ENCODE assay signal across 8 cellular contexts in the genomic region with DNA sequence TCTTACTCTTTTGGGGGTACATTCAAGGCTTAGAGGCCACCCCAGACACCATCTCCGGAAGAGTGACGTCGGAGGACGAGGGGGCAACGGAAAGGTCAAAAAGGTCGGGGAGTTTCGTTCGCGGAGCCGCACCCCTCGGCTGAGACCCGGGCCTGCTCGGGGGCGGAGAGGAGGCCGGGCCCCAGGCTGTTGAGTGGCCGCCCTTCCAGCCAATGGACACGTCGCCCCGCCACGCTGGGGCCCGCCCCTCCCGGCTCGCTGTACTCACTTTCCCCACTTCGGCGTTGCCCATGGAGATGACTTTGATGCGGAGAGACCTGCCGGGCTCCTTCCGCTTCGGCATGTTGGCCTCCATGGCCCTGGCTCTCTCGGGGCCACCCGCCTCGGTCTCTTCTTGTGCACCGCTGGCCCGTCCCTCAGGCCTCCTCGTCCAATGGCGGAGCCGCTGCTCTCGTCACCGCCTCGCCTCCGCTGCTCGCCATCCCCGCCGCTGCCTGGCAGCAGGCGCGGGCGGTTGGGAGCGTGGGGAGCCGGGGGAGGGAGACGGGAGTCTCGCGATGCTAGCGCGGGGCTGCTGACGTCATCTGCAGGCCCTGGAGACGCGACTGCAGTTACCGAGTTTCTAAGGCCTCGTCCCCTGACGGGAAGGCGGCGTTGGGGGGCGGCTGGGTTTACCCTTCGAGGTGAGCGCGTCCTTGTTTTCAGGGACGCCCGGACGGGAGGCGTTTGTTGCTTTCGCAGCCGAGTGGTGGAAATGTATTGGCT. TPM values are rescaled to one million over a fixed set of nuclear protein-coding genes. Genes with fewer than 3 reads are reported as not detected.
DNase-seq lines count a peak whose midpoint lies in the region; ATAC-seq and TF ChIP-seq lines count a peak whose summit lies in the region.

A gene (minus strand): TSS at position 406 of the 765 bp plus-strand sequence. CDS start 51 bp downstream, at position 355.

- DNase-seq in AG04450 (ENCODE audit: low read depth, low spot score) (peak; percentile 93), NCI-H2196 treated with DMSO at 0.1 percent for 48 hours (lab: John Stamatoyannopoulos, UW; ENCODE audit: unreplicated experiment) (peak; percentile 92), WERI-Rb-1 (peak; percentile 99), mammary epithelial cell (peak; percentile 98)

- in situ Hi-C loops in mammary epithelial cell (cut with MboI; ENCODE audit: low sequenced_read_pairs in 2 of 2): no loop called here

- POLR2A ChIA-PET in AG04450 (lab: Yijun Ruan, JAX): no interaction called here

- dilution Hi-C loops in mammary epithelial cell (cut with HindIII; ENCODE audit: low sequenced_read_pairs): no loop called here

- H3K36me3 ChIP-seq in WERI-Rb-1: peaks cover 6% of the 10 kb centered on the region
- H3K36me3 ChIP-seq in mammary epithelial cell (ENCODE audit: insufficient read depth, low read length): peaks cover 2% of the 10 kb centered on the region
- peaks cover 3% of the 10 kb centered on the region; the same call in 1 of the 2 replicates for H3K36me3 ChIP-seq in iPS-20b (ENCODE audit: insufficient read depth, low read depth, low read length)

- WGBS in mammary epithelial cell (ENCODE audit: low coverage, missing lambda C conversion rate): 0% methylated on average over 10 of the region's 72 CpGs

- peaks cover 4% of the 10 kb centered on the region for H3K4me1 ChIP-seq in mammary epithelial cell (ENCODE audit: insufficient read depth, low read length)
- H3K4me1 ChIP-seq in iPS-20b (ENCODE audit: insufficient read depth, low read length): no peaks in the 10 kb centered on the region

- no TSS peak for BruUV-seq in mammary epithelial cell (replicated peaks; lab: Mats Ljungman, UMichigan)

- H3K9me3 ChIP-seq in AG04450 (ENCODE audit: control insufficient read depth, insufficient read depth, low read length) (no peaks in the 10 kb centered on the region), WERI-Rb-1 (ENCODE audit: severe bottlenecking) (no peaks in the 10 kb centered on the region), mammary epithelial cell (replicated peaks; ENCODE audit: insufficient read depth, low read length) (no peaks in the 10 kb centered on the region), iPS-20b (ENCODE audit: insufficient read depth, low read depth, low read length) (no peaks in the 10 kb centered on the region)

- no peak for TF ChIP-seq CTCF in AG04450 (IDR thresholded peaks at IDR 0.05; ENCODE audit: low read depth, low read length)
- TF ChIP-seq CTCF in WERI-Rb-1 (IDR thresholded peaks at IDR 0.05; ENCODE audit: low read depth, low read length): no peak
- TF ChIP-seq CTCF in mammary epithelial cell (conservative IDR thresholded peaks at IDR 0.05 in 1 of 2, IDR thresholded peaks at IDR 0.05 in 1 of 2; ENCODE audit: extremely low read depth in 1 of 2, insufficient read depth in 1 of 2, low read depth in 1 of 2, low read length in 2 of 2): no peak

- H3K4me3 ChIP-seq in AG04450 (ENCODE audit: low read depth, low read length): peak within 1 kb of the TSS; percentile 87
- peak within 1 kb of the TSS; percentile 97 for H3K4me3 ChIP-seq in WERI-Rb-1 (ENCODE audit: low read depth, low read length)
- peak within 1 kb of the TSS; percentile 69 to 90 (median 83) for H3K4me3 ChIP-seq in mammary epithelial cell (replicated peaks in 1 of 3; ENCODE audit: insufficient read depth in 1 of 3, low read depth in 2 of 3, low read length in 3 of 3)
- peak within 1 kb of the TSS; percentile 93 for H3K4me3 ChIP-seq in iPS-20b (ENCODE audit: low read length)
- H3K4me3 ChIP-seq in skin epidermis: peak within 1 kb of the TSS; percentile 57 to 81 (median 70)

- CTCF ChIA-PET in AG04450 (lab: Charles Lee): interaction anchor here (1.0 to 2.2 kb wide), 3 partner anchors 156 to 225 kb away, joined by 3 to 23 read pairs (median 4); no protein-coding TSS in a partner anchor
- CTCF ChIA-PET in mammary epithelial cell (lab: Charles Lee; ENCODE audit: low non-redundant PET): no interaction called here

- H3K9ac ChIP-seq in mammary epithelial cell (ENCODE audit: insufficient read depth, low read length) (peak within 1 kb of the TSS; percentile 99), iPS-20b (ENCODE audit: low read depth, low read length) (peak within 1 kb of the TSS; percentile 94)

- H4K20me1 ChIP-seq in mammary epithelial cell (ENCODE audit: insufficient read depth, low read length): no peaks in the 10 kb centered on the region

- H3K4me2 ChIP-seq in mammary epithelial cell (ENCODE audit: insufficient read depth, low read depth, low read length): peak within 1 kb of the TSS; percentile 92

- intact Hi-C loops in mammary epithelial cell (cut with micrococcal nuclease): loop anchor here (1.0 to 5.0 kb wide), 3 partner anchors 51 to 596 kb away; a partner anchor contains a TSS

- H3K27me3 ChIP-seq in AG04450 (ENCODE audit: control insufficient read depth, insufficient read depth, low read length) (no peaks in the 10 kb centered on the region), WERI-Rb-1 (ENCODE audit: insufficient read depth, low read depth, severe bottlenecking) (no peaks in the 10 kb centered on the region), mammary epithelial cell (ENCODE audit: insufficient read depth, low read length) (no peaks in the 10 kb centered on the region), iPS-20b (ENCODE audit: insufficient read depth, low read length) (no peaks in the 10 kb centered on the region)

- peak within 1 kb of the TSS; percentile 97 for H3K27ac ChIP-seq in AG04450 (ENCODE audit: low read depth, low read length)
- peak within 1 kb of the TSS; percentile 98 for H3K27ac ChIP-seq in WERI-Rb-1
- peak within 1 kb of the TSS; percentile 98 for H3K27ac ChIP-seq in mammary epithelial cell (ENCODE audit: insufficient read depth, low read depth, low read length)
- H3K27ac ChIP-seq in iPS-20b (ENCODE audit: low read length): peak within 1 kb of the TSS; percentile 68
- H3K27ac ChIP-seq in skin epidermis: peak within 1 kb of the TSS; percentile 85 to 100 (median 99)

- ATAC-seq in GM18907 (IDR thresholded peaks at IDR 0.05; ENCODE audit: unreplicated experiment) (peak; percentile 95), HG03139 (IDR thresholded peaks at IDR 0.05; ENCODE audit: unreplicated experiment) (peak; percentile 91)

- H2AFZ ChIP-seq in mammary epithelial cell (ENCODE audit: low read depth, low read length): peak within 1 kb of the TSS; percentile 99

- H3K79me2 ChIP-seq in mammary epithelial cell (ENCODE audit: insufficient read depth, low read length): peaks cover 30% of the 10 kb centered on the region

RNA-seq across cellular contexts. Expression of the gene that starts here (rescaled TPM):
- 3.5 and 4.1 TPM in 2 replicates for polyA plus RNA-seq in AG04450 (2011; rRNA removed)
- 3.7 and 7.4 TPM in 2 replicates for polyA minus RNA-seq in AG04450 (2011; rRNA and poly(A)+ RNA removed)
- total RNA-seq in mammary epithelial cell: 1 to 10 TPM; 4.4 to 5.0 TPM
- 1.4 TPM for polyA plus RNA-seq in mammary epithelial cell
- not detected for polyA minus RNA-seq in mammary epithelial cell

Comparison
In these comparisons a context has a peak if more than half of its experiments do, and no peak if none do; other contexts are left out.
1. Peak in every context shown above with its lines: DNase-seq, ATAC-seq, H3K4me3 ChIP-seq and H3K27ac ChIP-seq.